10 cellular contexts compared by ENCODE assay signal in genomic region chr2:109215866-109216265, GRCh38.
"Had no signal": no experiment of that assay in that cellular context is flagged by ENCODE, and none has a peak within 500 bp of the region (broad histone marks: within the 10 kb centered on the region; RNA-seq: fewer than 3 reads in every experiment).

No MANE protein-coding gene starts in this region.

- H3K9me3 Mint-ChIP-seq: memory B cell had no signal

- H3K27ac Mint-ChIP-seq: activated naive CD4-positive, alpha-beta T cell treated with anti-CD3 and anti-CD28 coated beads, Interleukin-2, amount 10 ng/mL, durations not matched to agents 7 days and 5 days; memory B cell had no signal

- ATAC-seq: activated CD4-positive, CD25-positive, alpha-beta regulatory T cell treated with anti-CD3 and anti-CD28 coated beads, Interleukin-2, amount 50 U/mL, for 24 hours; right lobe of liver had no signal

- H3K36me3 Mint-ChIP-seq: activated naive CD4-positive, alpha-beta T cell treated with anti-CD3 and anti-CD28 coated beads, Interleukin-2, amount 10 ng/mL, durations not matched to agents 7 days and 5 days; memory B cell had no signal

- DNase-seq: activated CD4-positive, alpha-beta T cell treated with anti-CD3 and anti-CD28 coated beads, Interleukin-2, amount 50 U/mL, for 4 hours; activated naive CD4-positive, alpha-beta T cell treated with anti-CD3 and anti-CD28 coated beads, Interleukin-2, amount 10 ng/mL, durations not matched to agents 7 days and 5 days; activated T-cell treated with anti-CD3 and anti-CD28 coated beads, Interleukin-2, amount 50 U/mL, for 1 hour; cerebellar nuclear complex; glutamatergic neuron; occipital lobe; right lobe of liver; stimulated activated CD4-positive, alpha-beta T cell treated with anti-CD3 and anti-CD28 coated beads, Interleukin-1b, Interleukin-23, amount 100 ng/mL, for 48 hours had no signal

- H3K4me3 Mint-ChIP-seq: activated naive CD4-positive, alpha-beta T cell treated with anti-CD3 and anti-CD28 coated beads, Interleukin-2, amount 10 ng/mL, durations not matched to agents 7 days and 5 days; memory B cell had no signal
